ENCODE assay signal across 9 cellular contexts in the genomic region with DNA sequence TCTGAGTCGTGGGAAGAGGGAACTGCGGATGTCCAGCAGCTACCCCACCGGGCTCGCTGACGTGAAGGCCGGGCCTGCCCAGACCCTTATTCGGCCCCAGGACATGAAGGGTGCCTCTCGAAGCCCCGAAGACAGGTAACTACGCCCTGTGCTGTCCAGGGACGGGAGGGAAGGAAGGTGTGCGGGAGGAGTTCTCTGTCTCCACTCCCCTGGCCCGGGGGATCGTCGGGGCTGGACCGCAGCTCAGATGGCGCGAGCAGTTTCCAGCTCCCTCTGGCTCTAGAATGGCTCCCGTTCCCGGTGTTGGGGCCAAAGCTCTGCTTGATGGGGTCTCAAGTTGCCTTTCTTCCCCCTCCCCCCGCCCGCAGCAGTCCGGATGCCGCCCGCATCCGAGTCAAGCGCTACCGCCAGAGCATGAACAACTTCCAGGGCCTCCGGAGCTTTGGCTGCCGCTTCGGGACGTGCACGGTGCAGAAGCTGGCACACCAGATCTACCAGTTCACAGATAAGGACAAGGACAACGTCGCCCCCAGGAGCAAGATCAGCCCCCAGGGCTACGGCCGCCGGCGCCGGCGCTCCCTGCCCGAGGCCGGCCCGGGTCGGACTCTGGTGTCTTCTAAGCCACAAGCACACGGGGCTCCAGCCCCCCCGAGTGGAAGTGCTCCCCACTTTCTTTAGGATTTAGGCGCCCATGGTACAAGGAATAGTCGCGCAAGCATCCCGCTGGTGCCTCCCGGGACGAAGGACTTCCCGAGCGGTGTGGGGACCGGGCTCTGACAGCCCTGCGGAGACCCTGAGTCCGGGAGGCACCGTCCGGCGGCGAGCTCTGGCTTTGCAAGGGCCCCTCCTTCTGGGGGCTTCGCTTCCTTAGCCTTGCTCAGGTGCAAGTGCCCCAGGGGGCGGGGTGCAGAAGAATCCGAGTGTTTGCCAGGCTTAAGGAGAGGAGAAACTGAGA. TPM values are rescaled to one million over a fixed set of nuclear protein-coding genes. Genes with fewer than 3 reads are reported as not detected.
DNase-seq lines count a peak whose midpoint lies in the region; ATAC-seq, FAIRE-seq and TF ChIP-seq lines count a peak whose summit lies in the region.
"Had no signal": no experiment of that assay in that cellular context is flagged by ENCODE, and none has a peak within 500 bp of the region (broad histone marks: within the 10 kb centered on the region; RNA-seq: fewer than 3 reads in every experiment).

No MANE protein-coding gene starts in this region.

- peaks cover 20% of the 10 kb centered on the region for H3K79me2 ChIP-seq in endothelial cell of umbilical vein (ENCODE audit: control insufficient read depth, insufficient read depth, low read length)

- FAIRE-seq in endothelial cell of umbilical vein (lab: Jason Lieb, UNC) = peak; percentile 18
- FAIRE-seq: G401.6 had no signal

- H3K9me1 ChIP-seq in endothelial cell of umbilical vein (replicated peaks; ENCODE audit: control insufficient read depth, extremely low read depth, insufficient read depth, low read length) = no peaks in the 10 kb centered on the region

- H3K27me3 ChIP-seq in RWPE2 (ENCODE audit: insufficient read depth, poor library complexity, severe bottlenecking) (no peaks in the 10 kb centered on the region), endothelial cell of umbilical vein (ENCODE audit: control insufficient read depth in 2 of 2, insufficient read depth in 2 of 2, low read length in 2 of 2) (no peaks in the 10 kb centered on the region)
- H3K27me3 ChIP-seq in naive thymus-derived CD4-positive, alpha-beta T cell (ENCODE audit: control insufficient read depth in 2 of 2, insufficient read depth in 2 of 2, low read length in 2 of 2) = peaks cover 3 to 14% of the 10 kb centered on the region in 2 donors

- peak overlapping the region; percentile 70 to 100 (median 95) for H3K4me3 Mint-ChIP-seq in naive thymus-derived CD4-positive, alpha-beta T cell

- peak overlapping the region; percentile 91 for H3K4me2 ChIP-seq in endothelial cell of umbilical vein (ENCODE audit: insufficient read depth, low read length)

- peaks cover 0 to 4% (median 0%) of the 10 kb centered on the region in 5 donors for H3K36me3 Mint-ChIP-seq in naive thymus-derived CD4-positive, alpha-beta T cell

- peak overlapping the region in 3 of 9 donors; percentile 25 to 67 (median 56) for H3K27ac Mint-ChIP-seq in naive thymus-derived CD4-positive, alpha-beta T cell

- no peaks in the 10 kb centered on the region for H3K9me3 ChIP-seq in RWPE2 (ENCODE audit: severe bottlenecking)
- no peaks in the 10 kb centered on the region for H3K9me3 ChIP-seq in endothelial cell of umbilical vein (replicated peaks; ENCODE audit: control insufficient read depth, insufficient read depth, low read length)
- no peaks in the 10 kb centered on the region for H3K9me3 ChIP-seq in naive thymus-derived CD4-positive, alpha-beta T cell (ENCODE audit: control insufficient read depth in 2 of 3, low read length in 3 of 3)

- H3K27ac ChIP-seq in RWPE2 (ENCODE audit: poor library complexity, severe bottlenecking) (peak overlapping the region; percentile 96), endothelial cell of umbilical vein (ENCODE audit: insufficient read depth, low read depth, low read length) (peak overlapping the region; percentile 80)
- no peak overlapping the region for H3K27ac ChIP-seq in naive thymus-derived CD4-positive, alpha-beta T cell (ENCODE audit: low read depth, low read length)

- intact Hi-C loops in endothelial cell of umbilical vein (cut with micrococcal nuclease) = loop anchor here (2.0 to 5.0 kb wide), 3 partner anchors 123 to 694 kb away; no protein-coding TSS in a partner anchor
- intact Hi-C loops in naive thymus-derived CD4-positive, alpha-beta T cell (cut with micrococcal nuclease) = loop anchor here (2.0 to 10.0 kb wide), 14 partner anchors 151 to 1621 kb away; partner anchors contain the start of genes WEE1 (in 2 of the 2), ZBED5 (in 2 of the 2), AMPD3 (in 1 of the 2) and IPO7 (in 1 of the 2)

- TF ChIP-seq CTCF in RWPE2 (IDR thresholded peaks at IDR 0.05; ENCODE audit: poor library complexity, severe bottlenecking) (no peak), endothelial cell of umbilical vein (IDR thresholded peaks at IDR 0.05; ENCODE audit: extremely low read depth in 1 of 2, insufficient read depth in 1 of 2, low read depth in 1 of 2, low read length in 2 of 2) (no peak)

- peaks cover 28% of the 10 kb centered on the region for H3K4me1 ChIP-seq in RWPE2 (ENCODE audit: insufficient read depth, poor library complexity, severe bottlenecking)
- peaks cover 48% of the 10 kb centered on the region for H3K4me1 ChIP-seq in endothelial cell of umbilical vein (ENCODE audit: control insufficient read depth, extremely low read depth, insufficient read depth, low read length)
- H3K4me1 ChIP-seq in naive thymus-derived CD4-positive, alpha-beta T cell (ENCODE audit: control insufficient read depth in 2 of 2, insufficient read depth in 2 of 2, low read length in 2 of 2) = peaks cover 15 to 37% of the 10 kb centered on the region in 2 donors

- dilution Hi-C loops in endothelial cell of umbilical vein (cut with MboI; ENCODE audit: extremely low pct_ligation_motif_present, low sequenced_read_pairs) = no loop called here

- peak overlapping the region; percentile 72 for H3K9ac ChIP-seq in endothelial cell of umbilical vein (replicated peaks; ENCODE audit: extremely low read depth, insufficient read depth, low read length)

- no peak for TF ChIP-seq POLR2A in endothelial cell of umbilical vein (IDR thresholded peaks at IDR 0.05; ENCODE audit: low read depth, low read length)

- POLR2A ChIA-PET in endothelial cell of umbilical vein (lab: Charles Lee) = interaction anchor here (0.6 to 3.2 kb wide), 18 partner anchors 8 to 592 kb away, joined by 3 to 43 read pairs (median 6); partner anchors contain the start of gene EIF4G2
- POLR2A ChIA-PET in naive thymus-derived CD4-positive, alpha-beta T cell (lab: Charles Lee) = interaction anchor here (0.6 to 1.2 kb wide), 4 partner anchors 96 to 1575 kb away, joined by 3 read pairs; no protein-coding TSS in a partner anchor

- no TSS peak for BruUV-seq in endothelial cell of umbilical vein (replicated peaks; lab: Mats Ljungman, UMichigan)

- ATAC-seq in RWPE2 (ENCODE audit: low read depth) (no peak), HG02798 (IDR thresholded peaks at IDR 0.05; ENCODE audit: poor library complexity, unreplicated experiment) (no peak)
- no peak for ATAC-seq in naive thymus-derived CD4-positive, alpha-beta T cell

- H3K27me3 Mint-ChIP-seq in naive thymus-derived CD4-positive, alpha-beta T cell = peaks cover 29 to 62% (median 39%) of the 10 kb centered on the region in 5 donors

- peaks cover 30 to 62% (median 42%) of the 10 kb centered on the region in 7 donors for H3K4me1 Mint-ChIP-seq in naive thymus-derived CD4-positive, alpha-beta T cell

- H3K4me3 ChIP-seq in RWPE2 (ENCODE audit: severe bottlenecking) (peak overlapping the region; percentile 72), endothelial cell of umbilical vein (replicated peaks in 1 of 3; ENCODE audit: insufficient read depth in 1 of 3, low read depth in 1 of 3, low read length in 3 of 3) (peak overlapping the region; percentile 91 to 95 (median 93))
- peak overlapping the region; percentile 99 for H3K4me3 ChIP-seq in naive thymus-derived CD4-positive, alpha-beta T cell (ENCODE audit: low read length)

- DNase-seq in NCI-H524 (lab: John Stamatoyannopoulos, UW) (peak; percentile 28 to 37), NCI-H524 treated with DMSO at 0.1 percent for 48 hours (lab: John Stamatoyannopoulos, UW) (no peak), RWPE2 (ENCODE audit: low spot score) (no peak), endothelial cell of umbilical vein (ENCODE audit: low read depth, low spot score) (peak; percentile 43), T1000 (lab: John Stamatoyannopoulos, UW) (no peak), SKM-1 treated with dmso at 0.1 percent for 144 hours (lab: John Stamatoyannopoulos, UW; ENCODE audit: unreplicated experiment) (no peak)
- DNase-seq in naive thymus-derived CD4-positive, alpha-beta T cell = peak in 3 of 9 donors; percentile 24 to 33 (median 27)

- H3K36me3 ChIP-seq in RWPE2 (ENCODE audit: low read depth) (peaks cover 11% of the 10 kb centered on the region), endothelial cell of umbilical vein (ENCODE audit: control insufficient read depth in 2 of 2, extremely low read depth in 1 of 2, insufficient read depth in 2 of 2, low read length in 2 of 2) (no peaks in the 10 kb centered on the region)
- H3K36me3 ChIP-seq in naive thymus-derived CD4-positive, alpha-beta T cell (ENCODE audit: control insufficient read depth in 2 of 3, insufficient read depth in 3 of 3, low read length in 3 of 3) = peaks cover 0 to 9% (median 0%) of the 10 kb centered on the region in 3 experiments

- H2AFZ ChIP-seq in endothelial cell of umbilical vein (ENCODE audit: low read depth, low read length) = peak overlapping the region; percentile 55

- peaks cover 0 to 2% (median 0%) of the 10 kb centered on the region in 11 donors for H3K9me3 Mint-ChIP-seq in naive thymus-derived CD4-positive, alpha-beta T cell

- CTCF ChIA-PET in endothelial cell of umbilical vein (lab: Charles Lee) = interaction anchor here (0.7 to 9.0 kb wide), 12 partner anchors 11 to 631 kb away, joined by 3 to 104 read pairs (median 7); no protein-coding TSS in a partner anchor
- CTCF ChIA-PET in naive thymus-derived CD4-positive, alpha-beta T cell (lab: Charles Lee) = interaction anchor here (0.6 to 6.8 kb wide), 7 partner anchors 11 to 772 kb away, joined by 4 to 36 read pairs (median 6); no protein-coding TSS in a partner anchor

- no peaks in the 10 kb centered on the region for H4K20me1 ChIP-seq in endothelial cell of umbilical vein (replicated peaks; ENCODE audit: control insufficient read depth, extremely low read depth, insufficient read depth, low read length)

RNA-seq across cellular contexts. Expression of gene ADM, which starts 1.4 kb away (rescaled TPM):
- 36.7 and 45.3 TPM in 2 replicates for total RNA-seq in endothelial cell of umbilical vein
- 40.0 and 55.5 TPM in 2 replicates for polyA plus RNA-seq in endothelial cell of umbilical vein
- 38.6 and 41.8 TPM in 2 replicates for polyA plus RNA-seq in endothelial cell of umbilical vein (2011; cell fraction: cytosol; rRNA removed)
- 49.5 and 61.8 TPM in 2 replicates for polyA plus RNA-seq in endothelial cell of umbilical vein (2011; cell fraction: nucleus; rRNA removed)
- 35.5 and 48.4 TPM in 2 replicates for polyA plus RNA-seq in endothelial cell of umbilical vein (2012)
- polyA minus RNA-seq in endothelial cell of umbilical vein = 40.7 and 47.6 TPM in 2 replicates
- polyA minus RNA-seq in endothelial cell of umbilical vein (2011; cell fraction: cytosol; rRNA and poly(A)+ RNA removed) = 33.7 TPM
- polyA minus RNA-seq in endothelial cell of umbilical vein (2011; cell fraction: nucleus; rRNA and poly(A)+ RNA removed) = 21.9 and 33.6 TPM in 2 replicates
- total RNA-seq in naive thymus-derived CD4-positive, alpha-beta T cell = 10 to 100 TPM in 1 of 5 experiments, 1 to 10 TPM in 2, under 1 TPM in 2; 0.19 to 27.2 (median 3.8) TPM
- not detected for polyA plus RNA-seq in naive thymus-derived CD4-positive, alpha-beta T cell

RNA-seq across cellular contexts. Expression of gene SBF2, which starts 12.2 kb away (rescaled TPM):
- 36.7 and 42.4 TPM in 2 replicates for total RNA-seq in endothelial cell of umbilical vein
- 15.4 and 17.3 TPM in 2 replicates for polyA plus RNA-seq in endothelial cell of umbilical vein
- polyA plus RNA-seq in endothelial cell of umbilical vein (2011; cell fraction: cytosol; rRNA removed) = 19.9 and 24.1 TPM in 2 replicates
- polyA plus RNA-seq in endothelial cell of umbilical vein (2011; cell fraction: nucleus; rRNA removed) = 53.1 and 58.4 TPM in 2 replicates
- 17.9 and 19.2 TPM in 2 replicates for polyA plus RNA-seq in endothelial cell of umbilical vein (2012)
- 58.1 and 80.1 TPM in 2 replicates for polyA minus RNA-seq in endothelial cell of umbilical vein
- 18.7 TPM for polyA minus RNA-seq in endothelial cell of umbilical vein (2011; cell fraction: cytosol; rRNA and poly(A)+ RNA removed)
- 85.3 and 127 TPM in 2 replicates for polyA minus RNA-seq in endothelial cell of umbilical vein (2011; cell fraction: nucleus; rRNA and poly(A)+ RNA removed)
- 10 to 100 TPM in 4 of 5 experiments, 1 to 10 TPM in 1; 8.5 to 35.2 (median 16.1) TPM for total RNA-seq in naive thymus-derived CD4-positive, alpha-beta T cell
- 1 to 10 TPM; 4.2 to 4.4 TPM for polyA plus RNA-seq in naive thymus-derived CD4-positive, alpha-beta T cell

Comparison
In these comparisons a context has a peak if more than half of its experiments do, and no peak if none do; other contexts are left out.
1. DNase-seq: peak in NCI-H524 (2 of 2) and endothelial cell of umbilical vein (single experiment); none in NCI-H524 treated with DMSO at 0.1 percent for 48 hours (single experiment), RWPE2 (single experiment), T1000 (single experiment) and SKM-1 treated with dmso at 0.1 percent for 144 hours (single experiment).
2. Peak in every context shown above with its lines, with median percentiles within 50 percentile points of each other: H3K4me3 ChIP-seq.